Comparison of ENCODE assay signal across 16 cellular contexts in the genomic region with DNA sequence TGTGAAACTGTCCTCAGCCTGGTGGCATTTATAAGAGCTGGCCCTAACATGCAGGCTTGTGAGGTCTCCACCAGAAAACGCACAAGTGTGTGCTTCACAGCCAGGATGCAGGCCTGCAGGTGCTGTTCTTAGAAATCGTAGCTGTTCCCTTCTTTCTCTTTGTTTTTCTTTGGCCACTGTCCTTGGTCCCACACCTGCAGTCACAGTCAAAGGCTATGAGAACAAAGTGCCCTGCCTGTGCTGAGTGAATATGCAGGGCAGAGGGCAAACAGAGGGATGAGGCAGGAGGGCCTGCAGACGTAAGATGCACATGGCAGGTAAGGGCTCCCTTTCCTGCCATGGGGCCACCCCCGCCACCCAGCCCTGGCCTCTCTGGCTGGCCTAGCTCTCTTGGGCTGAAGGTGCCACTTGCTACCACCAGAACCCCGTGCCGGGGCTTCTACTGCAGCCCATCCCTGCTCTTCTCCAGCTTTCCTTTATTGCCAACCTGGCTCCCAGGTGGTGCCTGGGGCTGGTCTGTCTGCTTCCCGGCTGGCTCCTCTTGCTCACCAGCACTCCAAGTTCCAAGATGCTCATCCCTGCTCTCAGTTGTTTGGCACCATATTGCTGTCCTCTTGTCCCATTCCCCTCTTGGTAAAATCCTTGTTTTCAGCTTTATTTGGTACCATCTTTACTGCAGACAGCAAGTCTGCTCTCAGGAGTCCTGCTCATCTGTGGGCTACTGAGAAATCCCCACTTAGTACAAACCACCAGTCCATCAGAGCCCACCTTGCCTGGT.
DNase-seq lines count a peak whose midpoint lies in the region; ATAC-seq and TF ChIP-seq lines count a peak whose summit lies in the region.
"Had no signal": no experiment of that assay in that cellular context is flagged by ENCODE, and none has a peak within 500 bp of the region (broad histone marks: within the 10 kb centered on the region; RNA-seq: fewer than 3 reads in every experiment).

No MANE protein-coding gene starts in this region.

- DNase-seq in CD14-positive monocyte (ENCODE audit: low spot score) (no peak), cerebellar cortex (ENCODE audit: low spot score) (peak; percentile 60), mesenchymal stem cell (no peak), spleen (peak; percentile 70), SKM-1 treated with dmso at 0.1 percent for 144 hours (lab: John Stamatoyannopoulos, UW; ENCODE audit: unreplicated experiment) (no peak), testis (no peak)
- no peak for DNase-seq in stimulated activated naive B cell treated with anti-CD40 and anti-IgM and Interleukin-4, amounts not matched to agents 10 μg/mL and 1 μg/mL and 100 μg/mL, for 72 hours
- DNase-seq: CD8-positive, alpha-beta T cell; DMS53; KG1; MV-4-11; NCI-H187 treated with DMSO at 0.1 percent for 48 hours; NCI-H226; NCI-H524; NCI-H82; SHP77 had no signal

- TF ChIP-seq CTCF in CD14-positive monocyte (IDR thresholded peaks at IDR 0.05) (no peak), spleen (IDR thresholded peaks at IDR 0.05 in 8 of 11, conservative IDR thresholded peaks at IDR 0.05 in 3 of 11) (no peak), testis (IDR thresholded peaks at IDR 0.05) (no peak)

- no peaks in the 10 kb centered on the region for H3K9me3 Mint-ChIP-seq in CD14-positive monocyte
- H3K9me3 Mint-ChIP-seq in stimulated activated naive B cell treated with anti-CD40 and anti-IgM and Interleukin-4, amounts not matched to agents 10 μg/mL and 1 μg/mL and 100 μg/mL, for 72 hours, result no peaks in the 10 kb centered on the region
- H3K9me3 Mint-ChIP-seq: CD8-positive, alpha-beta T cell had no signal

- H3K27ac Mint-ChIP-seq in CD14-positive monocyte, result peak overlapping the region in 4 of 7 donors; percentile 8 to 71 (median 32)
- H3K27ac Mint-ChIP-seq in stimulated activated naive B cell treated with anti-CD40 and anti-IgM and Interleukin-4, amounts not matched to agents 10 μg/mL and 1 μg/mL and 100 μg/mL, for 72 hours, result no peak overlapping the region
- H3K27ac Mint-ChIP-seq: CD8-positive, alpha-beta T cell had no signal

- H4K91ac ChIP-seq in mesenchymal stem cell (ENCODE audit: low read length), result peak overlapping the region; percentile 64

- 92% methylated on average over 7 of the region's 7 CpGs for WGBS in mesenchymal stem cell
- 87 to 89% (median 88%) methylated on average over 7 of the region's 7 CpGs for WGBS in spleen, 5 donors
- 82 to 87% methylated on average over 7 of the region's 7 CpGs for WGBS in testis, 2 donors

- H3K4me3 ChIP-seq in mesenchymal stem cell (ENCODE audit: insufficient read depth in 1 of 2, low read depth in 1 of 2, low read length in 2 of 2), result no peak overlapping the region
- no peak overlapping the region for H3K4me3 ChIP-seq in spleen
- no peak overlapping the region for H3K4me3 ChIP-seq in testis

- H3K27ac ChIP-seq in mesenchymal stem cell (ENCODE audit: low read length, poor library complexity, severe bottlenecking) (no peak overlapping the region), spleen (no peak overlapping the region), testis (no peak overlapping the region)

- no peak overlapping the region for H3K4me2 ChIP-seq in mesenchymal stem cell (ENCODE audit: low read length, poor library complexity, severe bottlenecking)

- H3K36me3 ChIP-seq in mesenchymal stem cell (ENCODE audit: control insufficient read depth in 1 of 2, insufficient read depth in 2 of 2, low read depth in 1 of 2, low read length in 2 of 2) (peaks cover 0 to 3% of the 10 kb centered on the region in 2 experiments), spleen (no peaks in the 10 kb centered on the region), testis (ENCODE audit: low read depth, missing control alignments) (no peaks in the 10 kb centered on the region)

- intact Hi-C loops in CD14-positive monocyte (cut with micrococcal nuclease) (loop anchor here in 1 of 2 donors (10.0 kb wide), 1 partner anchor 304 kb away; a partner anchor contains a TSS), spleen (cut with DNase I; ENCODE audit: low total_unique reads) (no loop called here), testis (cut with DNase I; ENCODE audit: low total_unique reads) (no loop called here)

- no peak overlapping the region for H2BK15ac ChIP-seq in mesenchymal stem cell (ENCODE audit: low read depth, poor library complexity, severe bottlenecking)

- H3K4me1 Mint-ChIP-seq in CD14-positive monocyte, result peaks cover 66% of the 10 kb centered on the region
- H3K4me1 Mint-ChIP-seq in stimulated activated naive B cell treated with anti-CD40 and anti-IgM and Interleukin-4, amounts not matched to agents 10 μg/mL and 1 μg/mL and 100 μg/mL, for 72 hours, result peaks cover 0 to 2% of the 10 kb centered on the region in 2 donors

- H3K4me3 Mint-ChIP-seq in CD14-positive monocyte, result no peak overlapping the region
- no peak overlapping the region for H3K4me3 Mint-ChIP-seq in stimulated activated naive B cell treated with anti-CD40 and anti-IgM and Interleukin-4, amounts not matched to agents 10 μg/mL and 1 μg/mL and 100 μg/mL, for 72 hours
- H3K4me3 Mint-ChIP-seq: CD8-positive, alpha-beta T cell had no signal

- no peak for ATAC-seq in stimulated activated naive B cell treated with anti-CD40 and anti-IgM and Interleukin-4, amounts not matched to agents 10 μg/mL and 1 μg/mL and 100 μg/mL, for 72 hours (replicated peaks)
- ATAC-seq: CD8-positive, alpha-beta T cell had no signal

- no peaks in the 10 kb centered on the region for H3K79me1 ChIP-seq in mesenchymal stem cell (replicated peaks; ENCODE audit: low read length, poor library complexity, severe bottlenecking)

- TF ChIP-seq POLR2A in spleen (IDR thresholded peaks at IDR 0.05) (no peak), testis (IDR thresholded peaks at IDR 0.05) (no peak)

- H4K8ac ChIP-seq in mesenchymal stem cell (ENCODE audit: low read length), result peak overlapping the region; percentile 48

- H2BK120ac ChIP-seq in mesenchymal stem cell (ENCODE audit: low read depth, low read length), result no peak overlapping the region

- H2AFZ ChIP-seq in mesenchymal stem cell (ENCODE audit: low read depth, low read length), result no peak overlapping the region

- peaks cover 2 to 5% (median 5%) of the 10 kb centered on the region in 3 donors for H3K27me3 Mint-ChIP-seq in CD14-positive monocyte (ENCODE audit: low read depth in 3 of 3)
- H3K27me3 Mint-ChIP-seq in stimulated activated naive B cell treated with anti-CD40 and anti-IgM and Interleukin-4, amounts not matched to agents 10 μg/mL and 1 μg/mL and 100 μg/mL, for 72 hours, result peaks cover 23 to 38% of the 10 kb centered on the region in 2 donors

- peak overlapping the region in 1 of 2 experiments; percentile 17 for H3K4ac ChIP-seq in mesenchymal stem cell (ENCODE audit: low read depth in 1 of 2, low read length in 2 of 2)

- no peaks in the 10 kb centered on the region for H3K9me3 ChIP-seq in mesenchymal stem cell (ENCODE audit: control insufficient read depth, low read length)
- no peaks in the 10 kb centered on the region for H3K9me3 ChIP-seq in spleen
- no peaks in the 10 kb centered on the region for H3K9me3 ChIP-seq in testis

- no peak overlapping the region for H3K23ac ChIP-seq in mesenchymal stem cell (ENCODE audit: low read length in 2 of 2)

- peak overlapping the region; percentile 15 for H2AK5ac ChIP-seq in mesenchymal stem cell (ENCODE audit: low read length, severe bottlenecking)

- no peak overlapping the region for H3K9ac ChIP-seq in mesenchymal stem cell (ENCODE audit: low read length)

- peaks cover 0 to 3% of the 10 kb centered on the region in 2 donors for H3K36me3 Mint-ChIP-seq in CD14-positive monocyte
- H3K36me3 Mint-ChIP-seq in stimulated activated naive B cell treated with anti-CD40 and anti-IgM and Interleukin-4, amounts not matched to agents 10 μg/mL and 1 μg/mL and 100 μg/mL, for 72 hours, result no peaks in the 10 kb centered on the region
- H3K36me3 Mint-ChIP-seq: CD8-positive, alpha-beta T cell had no signal

- H3K27me3 ChIP-seq in mesenchymal stem cell (ENCODE audit: control insufficient read depth in 1 of 2, insufficient read depth in 1 of 2, low read length in 2 of 2) (no peaks in the 10 kb centered on the region), spleen (replicated peaks in 1 of 7) (peaks cover 0 to 17% (median 0%) of the 10 kb centered on the region in 7 donors), testis (no peaks in the 10 kb centered on the region)

- peaks cover 28% of the 10 kb centered on the region for H3K4me1 ChIP-seq in mesenchymal stem cell (ENCODE audit: control insufficient read depth, insufficient read depth, low read depth, low read length)
- H3K4me1 ChIP-seq in spleen, result peaks cover 0 to 41% (median 19%) of the 10 kb centered on the region in 6 donors
- H3K4me1 ChIP-seq in testis, result peaks cover 10% of the 10 kb centered on the region

- H3K18ac ChIP-seq in mesenchymal stem cell (ENCODE audit: low read depth in 1 of 2, low read length in 2 of 2), result peak overlapping the region in 1 of 2 experiments; percentile 11

- H2BK12ac ChIP-seq in mesenchymal stem cell (ENCODE audit: low read length in 2 of 2), result peak overlapping the region in 1 of 2 experiments; percentile 40

- H3K14ac ChIP-seq in mesenchymal stem cell (ENCODE audit: low read length in 2 of 2), result no peak overlapping the region

- H2BK5ac ChIP-seq in mesenchymal stem cell (ENCODE audit: low read depth, low read length, poor library complexity, severe bottlenecking), result no peak overlapping the region

Comparison
In these comparisons a context has a peak if more than half of its experiments do, and no peak if none do; other contexts are left out.
1. DNase-seq: peak in cerebellar cortex (single experiment) and spleen (single experiment); none in CD14-positive monocyte (single experiment), mesenchymal stem cell (single experiment), SKM-1 treated with dmso at 0.1 percent for 144 hours (single experiment), stimulated activated naive B cell treated with anti-CD40 and anti-IgM and Interleukin-4, amounts not matched to agents 10 μg/mL and 1 μg/mL and 100 μg/mL, for 72 hours (single experiment) and testis (single experiment).